ENCODE assay signal across 8 cellular contexts in genomic region chr2:25567406-25567805, GRCh38.
DNase-seq lines count a peak whose midpoint lies in the region; ATAC-seq, FAIRE-seq and TF ChIP-seq lines count a peak whose summit lies in the region.

No MANE protein-coding gene starts in this region.

- H3K27ac Mint-ChIP-seq in immature natural killer cell = peak overlapping the region; percentile 74 to 91 (median 83)

- peak overlapping the region in 1 of 5 donors; percentile 74 for H3K4me3 Mint-ChIP-seq in immature natural killer cell

- no peak for DNase-seq in Right ventricle myocardium superior
- DNase-seq in cardiac septum (ENCODE audit: low spot score) = no peak
- DNase-seq in WERI-Rb-1 = no peak
- peak; percentile 28 to 41 (median 40) for DNase-seq in immature natural killer cell
- DNase-seq in urothelium cell line (ENCODE audit: low spot score) = peak; percentile 51
- DNase-seq in NCI-H2029 treated with DMSO at 0.1 percent for 48 hours (lab: John Stamatoyannopoulos, UW) = no peak

- intact Hi-C loops in Right ventricle myocardium superior (cut with DNase I) = no loop called here
- intact Hi-C loops in cardiac septum (cut with DNase I) = no loop called here

- H4K20me1 ChIP-seq in KMS-11 (ENCODE audit: insufficient read depth) = no peaks in the 10 kb centered on the region

- H3K9me3 Mint-ChIP-seq in immature natural killer cell = no peaks in the 10 kb centered on the region

- FAIRE-seq in urothelium cell line (lab: Jason Lieb, UNC) = no peak

- peaks cover 0 to 6% (median 5%) of the 10 kb centered on the region in 3 donors for H3K36me3 Mint-ChIP-seq in immature natural killer cell

- H3K9me3 ChIP-seq in WERI-Rb-1 (ENCODE audit: severe bottlenecking) = no peaks in the 10 kb centered on the region

- no peak overlapping the region for H3K4me3 ChIP-seq in KMS-11 (IDR thresholded peaks at IDR 0.05; ENCODE audit: insufficient read depth, low read depth, low read length)
- no peak overlapping the region for H3K4me3 ChIP-seq in WERI-Rb-1 (ENCODE audit: low read depth, low read length)

- TF ChIP-seq CTCF in KMS-11 (conservative IDR thresholded peaks at IDR 0.05; ENCODE audit: low read depth, low read length) (peak; percentile 54), WERI-Rb-1 (IDR thresholded peaks at IDR 0.05; ENCODE audit: low read depth, low read length) (peak; percentile 32; the same call in 1 of the 2 replicates)

- no peaks in the 10 kb centered on the region for H3K4me1 ChIP-seq in KMS-11 (ENCODE audit: low read depth, poor library complexity, severe bottlenecking)

- H3K9ac ChIP-seq in KMS-11 = no peak overlapping the region

- no peaks in the 10 kb centered on the region for H3K36me3 ChIP-seq in KMS-11 (ENCODE audit: insufficient read depth)
- no peaks in the 10 kb centered on the region for H3K36me3 ChIP-seq in WERI-Rb-1

- H3K4me1 Mint-ChIP-seq in immature natural killer cell = peaks cover 16 to 21% of the 10 kb centered on the region in 2 donors

- no peaks in the 10 kb centered on the region for H3K79me2 ChIP-seq in KMS-11 (ENCODE audit: insufficient read depth, low read depth)

- no peak overlapping the region for H3K27ac ChIP-seq in KMS-11
- H3K27ac ChIP-seq in WERI-Rb-1 = no peak overlapping the region

- peak; percentile 45 for ATAC-seq in Right ventricle myocardium superior (ENCODE audit: poor library complexity)
- ATAC-seq in HG03521 (IDR thresholded peaks at IDR 0.05; ENCODE audit: unreplicated experiment) = no peak

- H2AFZ ChIP-seq in KMS-11 (ENCODE audit: low read depth) = no peak overlapping the region

- H3K27me3 ChIP-seq in KMS-11 (ENCODE audit: insufficient read depth, low read depth) (no peaks in the 10 kb centered on the region), WERI-Rb-1 (ENCODE audit: insufficient read depth, low read depth, severe bottlenecking) (no peaks in the 10 kb centered on the region)

- H3K27me3 Mint-ChIP-seq in immature natural killer cell (ENCODE audit: low read depth in 3 of 3) = no peaks in the 10 kb centered on the region

- no peak overlapping the region for H3K4me2 ChIP-seq in KMS-11

Comparison
In these comparisons a context has a peak if more than half of its experiments do, and no peak if none do; other contexts are left out.
1. DNase-seq: peak in immature natural killer cell (3 of 3) and urothelium cell line (single experiment); none in Right ventricle myocardium superior (single experiment), cardiac septum (single experiment), WERI-Rb-1 (single experiment) and NCI-H2029 treated with DMSO at 0.1 percent for 48 hours (single experiment).